Comparison of ENCODE assay signal across 17 cellular contexts in genomic region chr2:60888853-60889252, GRCh38. TPM values are rescaled to one million over a fixed set of nuclear protein-coding genes. Genes with fewer than 3 reads are reported as not detected.
DNase-seq lines count a peak whose midpoint lies in the region; ATAC-seq and TF ChIP-seq lines count a peak whose summit lies in the region.
"Had no signal": no experiment of that assay in that cellular context is flagged by ENCODE, and none has a peak within 500 bp of the region (broad histone marks: within the 10 kb centered on the region; RNA-seq: fewer than 3 reads in every experiment).

No MANE protein-coding gene starts in this region.

- peaks cover 93% of the 10 kb centered on the region for H3K36me3 ChIP-seq in OCI-LY7 (ENCODE audit: insufficient read depth, low read length)
- no peaks in the 10 kb centered on the region for H3K36me3 ChIP-seq in endocrine pancreas (ENCODE audit: control insufficient read depth, insufficient read depth, low read length)
- H3K36me3 ChIP-seq: brain microvascular endothelial cell had no signal

- H3K4me3 Mint-ChIP-seq in stimulated activated naive CD8-positive, alpha-beta T cell treated with anti-CD3 and anti-CD28 coated beads, Interleukin-15, Interleukin-2, amounts not matched to agents 100 ng/mL and 50 ng/mL, for 24 hours, result peak overlapping the region; percentile 72

- intact Hi-C loops in OCI-LY7 (cut with micrococcal nuclease; ENCODE audit: unreplicated experiment), result loop anchor here (5.0 to 10.0 kb wide), 3 partner anchors 334 to 537 kb away; partner anchors contain the start of gene BCL11A

- no peaks in the 10 kb centered on the region for H3K9me2 ChIP-seq in OCI-LY7 (ENCODE audit: insufficient read depth, low read length)

- no TSS peak for BruUV-seq in OCI-LY7 (replicated peaks; lab: Mats Ljungman, UMichigan)

- no peak overlapping the region for H3K4me3 ChIP-seq in OCI-LY7 (ENCODE audit: low read depth, low read length, poor library complexity, severe bottlenecking)
- peak overlapping the region; percentile 70 for H3K4me3 ChIP-seq in endocrine pancreas (ENCODE audit: control insufficient read depth, insufficient read depth, low read length)
- H3K4me3 ChIP-seq: gastroesophageal sphincter, left lung, mucosa of descending colon had no signal

- POLR2A ChIA-PET in OCI-LY7 (lab: Charles Lee), result interaction anchor here (1.0 kb wide), 1 partner anchor 50 kb away, joined by 4 read pairs; no protein-coding TSS in a partner anchor

- peak overlapping the region; percentile 23; the same call in 1 of the 2 replicates for H3K4me2 ChIP-seq in OCI-LY7 (ENCODE audit: low read length)

- peaks cover 56% of the 10 kb centered on the region for H3K4me1 ChIP-seq in OCI-LY7 (ENCODE audit: insufficient read depth, low read length, poor library complexity, severe bottlenecking)
- H3K4me1 ChIP-seq in endocrine pancreas (ENCODE audit: control insufficient read depth, insufficient read depth, low read length), result peaks cover 30% of the 10 kb centered on the region

- peaks cover 30% of the 10 kb centered on the region for H4K20me1 ChIP-seq in OCI-LY7 (ENCODE audit: insufficient read depth, low read length)

- 0 out of 2 replicates have a peak, but pooled peaks cover 7% of the 10 kb centered on the region for H3K9me3 ChIP-seq in OCI-LY7 (ENCODE audit: low read length)
- no peaks in the 10 kb centered on the region for H3K9me3 ChIP-seq in endocrine pancreas (ENCODE audit: control insufficient read depth, low read length)
- H3K9me3 ChIP-seq: gastroesophageal sphincter, left lung, mucosa of descending colon had no signal

- no peaks in the 10 kb centered on the region for H3K9me3 Mint-ChIP-seq in stimulated activated naive CD8-positive, alpha-beta T cell treated with anti-CD3 and anti-CD28 coated beads, Interleukin-15, Interleukin-2, amounts not matched to agents 100 ng/mL and 50 ng/mL, for 24 hours

- TF ChIP-seq CTCF in OCI-LY7 (conservative IDR thresholded peaks at IDR 0.05; ENCODE audit: low read length), result no peak

- CTCF ChIA-PET in OCI-LY7 (lab: Charles Lee; ENCODE audit: unreplicated experiment), result no interaction called here

- H3K27me3 Mint-ChIP-seq in stimulated activated naive CD8-positive, alpha-beta T cell treated with anti-CD3 and anti-CD28 coated beads, Interleukin-15, Interleukin-2, amounts not matched to agents 100 ng/mL and 50 ng/mL, for 24 hours, result no peaks in the 10 kb centered on the region

- peaks cover 99% of the 10 kb centered on the region for H3K79me2 ChIP-seq in OCI-LY7 (ENCODE audit: insufficient read depth, low read depth, low read length)

- H3K36me3 Mint-ChIP-seq in stimulated activated naive CD8-positive, alpha-beta T cell treated with anti-CD3 and anti-CD28 coated beads, Interleukin-15, Interleukin-2, amounts not matched to agents 100 ng/mL and 50 ng/mL, for 24 hours (ENCODE audit: low read depth), result peaks cover 83% of the 10 kb centered on the region

- H3K4me1 Mint-ChIP-seq in stimulated activated naive CD8-positive, alpha-beta T cell treated with anti-CD3 and anti-CD28 coated beads, Interleukin-15, Interleukin-2, amounts not matched to agents 100 ng/mL and 50 ng/mL, for 24 hours (ENCODE audit: low read depth), result peaks cover 75% of the 10 kb centered on the region

- H3K27me3 ChIP-seq in endocrine pancreas (ENCODE audit: control insufficient read depth, insufficient read depth, low read length), result no peaks in the 10 kb centered on the region
- H3K27me3 ChIP-seq: brain microvascular endothelial cell, gastroesophageal sphincter, left lung had no signal

- no peak overlapping the region for H3K9ac ChIP-seq in endocrine pancreas (ENCODE audit: control insufficient read depth, insufficient read depth, low read length)

- H3K27ac ChIP-seq in OCI-LY7 (ENCODE audit: low read depth, low read length, poor library complexity, severe bottlenecking), result peak overlapping the region; percentile 4
- H3K27ac ChIP-seq: brain microvascular endothelial cell, gastroesophageal sphincter, left lung had no signal

- H2AFZ ChIP-seq in OCI-LY7 (ENCODE audit: low read length), result no peak overlapping the region

- ATAC-seq in stimulated activated naive CD8-positive, alpha-beta T cell treated with anti-CD3 and anti-CD28 coated beads, Interleukin-15, Interleukin-2, amounts not matched to agents 100 U/mL and 50 U/mL, for 24 hours, result no peak
- ATAC-seq in HG03354 (IDR thresholded peaks at IDR 0.05; ENCODE audit: poor library complexity, severe bottlenecking, unreplicated experiment), result no peak
- ATAC-seq: gastroesophageal sphincter, left lung, mucosa of descending colon had no signal

- no peak for DNase-seq in stimulated activated naive CD8-positive, alpha-beta T cell treated with anti-CD3 and anti-CD28 coated beads, Interleukin-15, Interleukin-2, amounts not matched to agents 100 U/mL and 50 U/mL, for 24 hours
- DNase-seq in OCI-LY7 (ENCODE audit: low spot score) (no peak), NCI-H1105 (lab: John Stamatoyannopoulos, UW) (no peak)
- no peak for DNase-seq in activated effector memory CD4-positive, alpha-beta T cell treated with Interleukin-2 at 50 U/mL for 16 hours
- DNase-seq: activated CD4-positive, alpha-beta T cell treated with anti-CD3 and anti-CD28 coated beads, Interleukin-2, amount 50 U/mL, for 1 hour; activated gamma-delta T cell; brain microvascular endothelial cell; GOT3; left lung; mucosa of descending colon; NCI-H2081; NCI-H526; stimulated activated CD4-positive, alpha-beta T cell treated with anti-CD3 and anti-CD28 coated beads, Interleukin-2, amount 100 ng/mL, for 24 hours had no signal

- H3K27ac Mint-ChIP-seq in stimulated activated naive CD8-positive, alpha-beta T cell treated with anti-CD3 and anti-CD28 coated beads, Interleukin-15, Interleukin-2, amounts not matched to agents 100 ng/mL and 50 ng/mL, for 24 hours, result peak overlapping the region; percentile 82

RNA-seq across cellular contexts. Expression of gene REL, which starts 7.5 kb away (rescaled TPM):
- total RNA-seq in OCI-LY7 (2014; rRNA removed; shearing (Covaris generic)), result 49.9 and 50.2 TPM in 2 replicates
- total RNA-seq in OCI-LY7 (2022), result 81.1 and 82.7 TPM in 2 replicates
